In the genomic region with DNA sequence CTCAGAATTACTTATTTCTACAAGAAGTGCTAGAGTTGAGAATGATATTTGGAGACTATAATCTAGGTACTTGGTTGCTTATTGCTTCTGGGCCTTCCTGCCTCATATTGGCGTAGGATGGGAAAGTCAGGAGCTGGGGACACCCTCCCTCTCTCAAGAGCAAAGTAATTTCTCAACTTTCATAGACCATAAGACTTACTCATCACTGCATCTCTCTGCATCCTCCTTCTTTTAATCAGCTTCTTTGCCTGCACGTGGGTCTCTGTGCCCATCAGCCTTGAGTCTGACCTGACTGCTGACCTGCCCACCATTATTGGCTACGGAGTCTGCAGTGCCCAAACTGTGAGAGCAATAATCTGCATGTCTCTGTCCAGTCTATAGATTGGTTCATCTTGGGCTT, we compare ENCODE assay signal across 31 cellular contexts. TPM values are rescaled to one million over a fixed set of nuclear protein-coding genes. Genes with fewer than 3 reads are reported as not detected.
"Had no signal": no experiment of that assay in that cellular context is flagged by ENCODE, and none has a peak within 500 bp of the region (broad histone marks: within the 10 kb centered on the region; RNA-seq: fewer than 3 reads in every experiment).

No MANE protein-coding gene starts in this region.

- H3K4me3 Mint-ChIP-seq: activated naive CD4-positive, alpha-beta T cell treated with anti-CD3 and anti-CD28 coated beads for 36 hours; activated naive CD8-positive, alpha-beta T cell treated with anti-CD3 and anti-CD28 coated beads for 36 hours; activated T-cell treated with anti-CD3 and anti-CD28 coated beads, Interleukin-2, amount 50 U/mL, for 72 hours; brain; dendritic cell treated with granulocyte-macrophage colony-stimulating factor and Interleukin-4, amounts not matched to agents 40 ng/mL and 50 ng/mL, for 4 days; neural crest cell; stimulated activated memory B cell treated with anti-CD40 and anti-IgM and Interleukin-4, amounts not matched to agents 10 μg/mL and 1 μg/mL and 100 μg/mL, for 72 hours had no signal

- H3K36me3 Mint-ChIP-seq: activated naive CD8-positive, alpha-beta T cell treated with anti-CD3 and anti-CD28 coated beads for 36 hours; brain; naive B cell; stimulated activated memory B cell treated with anti-CD40 and anti-IgM and Interleukin-4, amounts not matched to agents 10 μg/mL and 1 μg/mL and 100 μg/mL, for 72 hours had no signal

- ATAC-seq: pancreas; sciatic nerve; stimulated activated memory B cell treated with anti-CD40 and anti-IgM and Interleukin-4, amounts not matched to agents 10 μg/mL and 1 μg/mL and 100 μg/mL, for 72 hours had no signal

- H3K4me1 Mint-ChIP-seq: brain, neural crest cell had no signal

- H3K27ac Mint-ChIP-seq: activated naive CD4-positive, alpha-beta T cell treated with anti-CD3 and anti-CD28 coated beads for 36 hours; activated naive CD8-positive, alpha-beta T cell treated with anti-CD3 and anti-CD28 coated beads for 36 hours; activated T-cell treated with anti-CD3 and anti-CD28 coated beads, Interleukin-2, amount 50 U/mL, for 72 hours; brain; naive B cell; stimulated activated memory B cell treated with anti-CD40 and anti-IgM and Interleukin-4, amounts not matched to agents 10 μg/mL and 1 μg/mL and 100 μg/mL, for 72 hours had no signal

- H3K9me3 ChIP-seq: adrenal gland, ascending aorta, esophagus squamous epithelium, heart right ventricle, pancreas, prostate gland, stomach, tibial artery had no signal

- H3K4me1 ChIP-seq: adrenal gland, ascending aorta, esophagus squamous epithelium, pancreas, prostate gland, stomach, tibial artery had no signal

- DNase-seq: activated CD4-positive, alpha-beta T cell treated with anti-CD3 and anti-CD28 coated beads for 4 hours; activated CD4-positive, alpha-beta T cell treated with anti-CD3 and anti-CD28 coated beads, Interleukin-2, amount 50 U/mL, for 4 hours; activated effector memory CD4-positive, alpha-beta T cell treated with Interleukin-2 at 50 U/mL for 16 hours; activated naive CD4-positive, alpha-beta T cell treated with anti-CD3 and anti-CD28 coated beads for 36 hours; activated naive CD8-positive, alpha-beta T cell treated with anti-CD3 and anti-CD28 coated beads for 36 hours; activated T-cell treated with anti-CD3 and anti-CD28 coated beads for 4 hours; activated T-cell treated with anti-CD3 and anti-CD28 coated beads, Interleukin-2, amount 50 U/mL, for 72 hours; adrenal gland; esophagus squamous epithelium; foreskin melanocyte; heart right ventricle; left cardiac atrium; mammary epithelial cell; naive B cell; nucleus accumbens; pancreas; retina; stimulated activated CD4-positive, alpha-beta T cell treated with anti-CD3 and anti-CD28 coated beads, Interleukin-4, amount 100 ng/mL, for 24 hours; stomach; tibial artery had no signal

- H3K4me3 ChIP-seq: adrenal gland, ascending aorta, esophagus squamous epithelium, heart right ventricle, pancreas, prostate gland, skin epidermis, stomach, tibial artery had no signal

- H3K36me3 ChIP-seq: adrenal gland, ascending aorta, esophagus squamous epithelium, heart right ventricle, pancreas, prostate gland, stomach, tibial artery had no signal

- H3K9me3 Mint-ChIP-seq: activated naive CD4-positive, alpha-beta T cell treated with anti-CD3 and anti-CD28 coated beads for 36 hours; activated naive CD8-positive, alpha-beta T cell treated with anti-CD3 and anti-CD28 coated beads for 36 hours; activated T-cell treated with anti-CD3 and anti-CD28 coated beads, Interleukin-2, amount 50 U/mL, for 72 hours; dendritic cell treated with granulocyte-macrophage colony-stimulating factor and Interleukin-4, amounts not matched to agents 40 ng/mL and 50 ng/mL, for 4 days; naive B cell; neural crest cell; stimulated activated memory B cell treated with anti-CD40 and anti-IgM and Interleukin-4, amounts not matched to agents 10 μg/mL and 1 μg/mL and 100 μg/mL, for 72 hours had no signal

- H3K27ac ChIP-seq: adrenal gland, ascending aorta, esophagus squamous epithelium, pancreas, prostate gland, skin epidermis, stomach, tibial artery, VCaP had no signal

RNA-seq across cellular contexts. Expression of a gene that starts 27.3 kb away (rescaled TPM):
- total RNA-seq: ascending aorta, glomerular endothelial cell, liver, mammary epithelial cell, neural crest cell had no signal
- polyA plus RNA-seq: mammary epithelial cell had no signal
